ENCODE assay signal across 8 cellular contexts in the genomic region with DNA sequence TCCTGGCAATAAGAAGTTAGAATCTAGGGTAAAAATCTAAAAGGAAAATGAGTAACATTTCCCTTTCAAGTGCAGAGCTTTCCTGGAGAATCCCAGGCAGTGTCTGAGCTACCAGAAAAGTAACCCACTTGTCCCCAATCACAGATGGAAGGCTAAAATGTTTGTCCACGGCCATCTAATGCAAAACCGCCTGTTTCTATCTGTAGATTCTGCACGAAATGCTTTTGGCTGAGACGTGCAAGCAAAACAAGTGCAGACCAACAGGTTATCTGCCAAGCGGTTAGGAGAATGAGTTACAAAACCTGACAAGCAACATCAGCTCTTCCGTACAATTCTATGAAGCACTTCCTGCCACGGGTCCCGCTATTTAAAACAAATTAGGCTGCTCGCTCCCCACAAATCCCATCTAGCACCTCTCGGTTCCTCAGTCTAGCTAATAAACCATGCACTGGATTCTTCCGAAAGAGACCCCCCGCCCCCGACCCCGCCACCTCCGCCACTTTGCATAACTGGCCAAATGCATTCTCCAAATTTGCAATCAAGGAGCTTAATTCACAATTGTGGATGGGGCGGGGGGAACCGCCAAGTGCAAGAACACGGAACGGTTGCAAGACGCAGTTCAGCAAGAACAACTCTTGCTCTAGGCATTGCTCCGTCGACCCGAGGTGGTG. TPM values are rescaled to one million over a fixed set of nuclear protein-coding genes. Genes with fewer than 3 reads are reported as not detected.
DNase-seq lines count a peak whose midpoint lies in the region; ATAC-seq and TF ChIP-seq lines count a peak whose summit lies in the region.

No MANE protein-coding gene starts in this region.

- in situ Hi-C loops in GM13976 (cut with MboI; ENCODE audit: low sequenced_read_pairs, unreplicated experiment): no loop called here

- no peaks in the 10 kb centered on the region for H3K9me3 ChIP-seq in BLaER1 treated with 17β-estradiol and CSF1 and Interleukin-3, amounts not matched to agents 10 nM and 100 nM (replicated peaks in 1 of 11)
- H3K9me3 ChIP-seq in mucosa of stomach (ENCODE audit: control insufficient read depth, low read length): no peaks in the 10 kb centered on the region

- peaks cover 0 to 26% (median 15%) of the 10 kb centered on the region in 11 experiments; a peak in 13 of 22 replicates for H3K36me3 ChIP-seq in BLaER1 treated with 17β-estradiol and CSF1 and Interleukin-3, amounts not matched to agents 10 nM and 100 nM
- H3K36me3 ChIP-seq in mucosa of stomach (ENCODE audit: control insufficient read depth, insufficient read depth, low read length): no peaks in the 10 kb centered on the region

- TF ChIP-seq CTCF in dorsolateral prefrontal cortex (IDR thresholded peaks at IDR 0.05 in 54 of 56, conservative IDR thresholded peaks at IDR 0.05 in 2 of 56; ENCODE audit: low read depth in 1 of 56, partially characterized antibody in 56 of 56) (no peak), GM13976 (IDR thresholded peaks at IDR 0.05; ENCODE audit: borderline replicate concordance, control extremely low read depth, extremely low read depth, insufficient read depth, missing control alignments) (no peak)

- H3K27me3 ChIP-seq in BLaER1 treated with 17β-estradiol and CSF1 and Interleukin-3, amounts not matched to agents 10 nM and 100 nM: no peaks in the 10 kb centered on the region
- H3K27me3 ChIP-seq in dorsolateral prefrontal cortex: no peaks in the 10 kb centered on the region
- H3K27me3 ChIP-seq in mucosa of stomach (ENCODE audit: control insufficient read depth, insufficient read depth, low read length): peaks cover 27% of the 10 kb centered on the region

- peak overlapping the region; percentile 88 to 99 (median 95) for H3K4me3 ChIP-seq in BLaER1 treated with 17β-estradiol and CSF1 and Interleukin-3, amounts not matched to agents 10 nM and 100 nM
- H3K4me3 ChIP-seq in dorsolateral prefrontal cortex: peak overlapping the region; percentile 64 to 100 (median 94)
- H3K4me3 ChIP-seq in mucosa of stomach (ENCODE audit: low read length): peak overlapping the region; percentile 60

- peak overlapping the region in 10 of 11 experiments; percentile 87 to 95 (median 91); a peak in 19 of 22 replicates for H3K27ac ChIP-seq in BLaER1 treated with 17β-estradiol and CSF1 and Interleukin-3, amounts not matched to agents 10 nM and 100 nM
- H3K27ac ChIP-seq in dorsolateral prefrontal cortex: peak overlapping the region in 58 of 59 donors; percentile 79 to 99 (median 98)

- DNase-seq in SKM-1 treated with dmso at 0.1 percent for 144 hours (lab: John Stamatoyannopoulos, UW; ENCODE audit: unreplicated experiment): peak; percentile 49
- peak in 2 of 10 donors; percentile 16 to 33 for DNase-seq in dorsolateral prefrontal cortex
- DNase-seq in D341Med (ENCODE audit: low spot score): no peak
- no peak for DNase-seq in GM13976 (ENCODE audit: low spot score)

- peak overlapping the region; percentile 82 to 97 (median 93) for H3K4me2 ChIP-seq in BLaER1 treated with 17β-estradiol and CSF1 and Interleukin-3, amounts not matched to agents 10 nM and 100 nM

- intact Hi-C loops in dorsolateral prefrontal cortex (cut with DNase I): loop anchor here (5.0 kb wide), 1 partner anchor 45 kb away; no protein-coding TSS in a partner anchor

- H3K4me1 ChIP-seq in BLaER1 treated with 17β-estradiol and CSF1 and Interleukin-3, amounts not matched to agents 10 nM and 100 nM: peaks cover 33 to 59% (median 49%) of the 10 kb centered on the region in 10 experiments
- H3K4me1 ChIP-seq in mucosa of stomach (ENCODE audit: control insufficient read depth, insufficient read depth, low read length): peaks cover 8% of the 10 kb centered on the region

- H3K9ac ChIP-seq in BLaER1 treated with 17β-estradiol and CSF1 and Interleukin-3, amounts not matched to agents 10 nM and 100 nM: peak overlapping the region; percentile 86 to 97 (median 91)
- H3K9ac ChIP-seq in mucosa of stomach (ENCODE audit: low read length): peak overlapping the region; percentile 72

- ATAC-seq in GM18907 (IDR thresholded peaks at IDR 0.05; ENCODE audit: unreplicated experiment) (peak; percentile 30), HG03457 (IDR thresholded peaks at IDR 0.05; ENCODE audit: unreplicated experiment) (peak; percentile 29)

- H4K20me1 ChIP-seq in BLaER1 treated with 17β-estradiol and CSF1 and Interleukin-3, amounts not matched to agents 10 nM and 100 nM: peaks cover 35 to 62% (median 60%) of the 10 kb centered on the region in 11 experiments; a peak in 21 of 22 replicates

RNA-seq across cellular contexts. Expression of gene ELOVL5, which starts 1.4 kb away (rescaled TPM):
- 100 to 1,000 TPM in 10 of 120 experiments, 10 to 100 TPM in 110; 39.4 to 153 (median 66.8) TPM for total RNA-seq in dorsolateral prefrontal cortex
